22 cellular contexts compared by ENCODE assay signal in genomic region chr17:82314012-82314720, GRCh38. TPM values are rescaled to one million over a fixed set of nuclear protein-coding genes. Genes with fewer than 3 reads are reported as not detected.
DNase-seq lines count a peak whose midpoint lies in the region; ATAC-seq, FAIRE-seq and TF ChIP-seq lines count a peak whose summit lies in the region.
"Had no signal": no experiment of that assay in that cellular context is flagged by ENCODE, and none has a peak within 500 bp of the region (broad histone marks: within the 10 kb centered on the region; RNA-seq: fewer than 3 reads in every experiment).

No MANE protein-coding gene starts in this region.

- in situ Hi-C loops in K562 (cut with MboI), result no loop called here

- intact Hi-C loops in K562 (cut with micrococcal nuclease) (no loop called here), spleen (cut with DNase I; ENCODE audit: low total_unique reads) (no loop called here), psoas muscle (cut with DNase I) (no loop called here)

- peak overlapping the region; percentile 56 for H3K4me3 Mint-ChIP-seq in activated T-cell treated with anti-CD3 and anti-CD28 coated beads, Interleukin-2, amount 50 U/mL, for 4 hours
- H3K4me3 Mint-ChIP-seq in activated T-cell treated with anti-CD3 and anti-CD28 coated beads, Interleukin-2, amount 50 U/mL, for 24 hours, result no peak overlapping the region

- no peak for TF ChIP-seq RAD21 in K562 (CRISPR knock-in tag; conservative IDR thresholded peaks at IDR 0.05 in 1 of 2, IDR thresholded peaks at IDR 0.05 in 1 of 2)

- H3K27me3 ChIP-seq in NT2/D1 (ENCODE audit: insufficient read depth, insufficient read length), result peaks cover under 1% of the 10 kb centered on the region
- H3K27me3 ChIP-seq in K562 (ENCODE audit: control insufficient read depth in 2 of 2, insufficient read depth in 2 of 2, low read length in 2 of 2), result no peaks in the 10 kb centered on the region
- peaks cover 0 to 66% (median 21%) of the 10 kb centered on the region in 7 donors for H3K27me3 ChIP-seq in spleen (replicated peaks in 1 of 7)
- peaks cover 0 to 21% (median 11%) of the 10 kb centered on the region in 3 donors for H3K27me3 ChIP-seq in psoas muscle (ENCODE audit: insufficient read depth in 3 of 3, low read length in 2 of 3)
- H3K27me3 ChIP-seq: testis had no signal

- ATAC-seq in activated T-cell treated with anti-CD3 and anti-CD28 coated beads, Interleukin-2, amount 50 U/mL, for 4 hours, result no peak
- no peak for ATAC-seq in K562
- ATAC-seq in psoas muscle, result no peak
- no peak for ATAC-seq in HG03039 (IDR thresholded peaks at IDR 0.05; ENCODE audit: unreplicated experiment)
- ATAC-seq: left colon had no signal

- H3K27ac ChIP-seq in K562 (ENCODE audit: extremely low read depth, low read depth, low read length), result no peak overlapping the region
- H3K27ac ChIP-seq in spleen, result peak overlapping the region in 1 of 8 donors; percentile 81
- H3K27ac ChIP-seq in psoas muscle, result no peak overlapping the region
- H3K27ac ChIP-seq: esophagus squamous epithelium, RWPE1, testis had no signal

- peaks cover 12% of the 10 kb centered on the region for H3K4me1 Mint-ChIP-seq in activated T-cell treated with anti-CD3 and anti-CD28 coated beads, Interleukin-2, amount 50 U/mL, for 4 hours (ENCODE audit: low read depth)
- H3K4me1 Mint-ChIP-seq in activated T-cell treated with anti-CD3 and anti-CD28 coated beads, Interleukin-2, amount 50 U/mL, for 24 hours (ENCODE audit: low read depth), result peaks cover 15% of the 10 kb centered on the region

- no peak for TF ChIP-seq EP300 in K562 (IDR thresholded peaks at IDR 0.05; ENCODE audit: low read length)

- peaks cover 6% of the 10 kb centered on the region for H3K9me3 ChIP-seq in NT2/D1 (ENCODE audit: insufficient read depth, low read length)
- H3K9me3 ChIP-seq in K562 (replicated peaks; ENCODE audit: control insufficient read depth, insufficient read depth, low read depth, low read length), result peaks cover 10% of the 10 kb centered on the region
- H3K9me3 ChIP-seq in spleen, result no peaks in the 10 kb centered on the region
- no peaks in the 10 kb centered on the region for H3K9me3 ChIP-seq in psoas muscle
- H3K9me3 ChIP-seq: esophagus squamous epithelium, testis had no signal

- TF ChIP-seq CTCF in K562 (IDR thresholded peaks at IDR 0.05 in 2 of 3, conservative IDR thresholded peaks at IDR 0.05 in 1 of 3; ENCODE audit: insufficient read depth in 2 of 3, low read depth in 1 of 3, low read length in 3 of 3) (no peak), spleen (IDR thresholded peaks at IDR 0.05 in 8 of 11, conservative IDR thresholded peaks at IDR 0.05 in 3 of 11) (no peak), psoas muscle (IDR thresholded peaks at IDR 0.05) (no peak)

- H3K79me2 ChIP-seq in K562 (ENCODE audit: control insufficient read depth, insufficient read depth, low read length), result no peaks in the 10 kb centered on the region

- H3K9me3 Mint-ChIP-seq in activated T-cell treated with anti-CD3 and anti-CD28 coated beads, Interleukin-2, amount 50 U/mL, for 4 hours, result no peaks in the 10 kb centered on the region
- H3K9me3 Mint-ChIP-seq in activated T-cell treated with anti-CD3 and anti-CD28 coated beads, Interleukin-2, amount 50 U/mL, for 24 hours, result no peaks in the 10 kb centered on the region

- peaks cover 2% of the 10 kb centered on the region for H3K27me3 Mint-ChIP-seq in activated T-cell treated with anti-CD3 and anti-CD28 coated beads, Interleukin-2, amount 50 U/mL, for 4 hours (ENCODE audit: low read depth)
- H3K27me3 Mint-ChIP-seq in activated T-cell treated with anti-CD3 and anti-CD28 coated beads, Interleukin-2, amount 50 U/mL, for 24 hours, result no peaks in the 10 kb centered on the region

- H3K27ac Mint-ChIP-seq in activated T-cell treated with anti-CD3 and anti-CD28 coated beads, Interleukin-2, amount 50 U/mL, for 24 hours, result no peak overlapping the region

- H3K4me3 ChIP-seq in NT2/D1 (ENCODE audit: insufficient read length, low read depth), result no peak overlapping the region
- no peak overlapping the region for H3K4me3 ChIP-seq in K562
- no peak overlapping the region for H3K4me3 ChIP-seq in spleen
- H3K4me3 ChIP-seq in psoas muscle, result no peak overlapping the region
- H3K4me3 ChIP-seq: esophagus squamous epithelium, smooth muscle cell, testis had no signal

- H3K36me3 ChIP-seq in NT2/D1 (ENCODE audit: insufficient read depth, insufficient read length, low read length) (no peaks in the 10 kb centered on the region), K562 (ENCODE audit: control insufficient read depth, insufficient read depth, low read length) (no peaks in the 10 kb centered on the region), spleen (peaks cover 0 to 10% (median 0%) of the 10 kb centered on the region in 6 donors), psoas muscle (ENCODE audit: insufficient read depth in 1 of 2, low read depth in 1 of 2) (no peaks in the 10 kb centered on the region)
- H3K36me3 ChIP-seq: esophagus squamous epithelium had no signal

- peak overlapping the region; percentile 37 for H3K9ac ChIP-seq in NT2/D1 (ENCODE audit: insufficient read length, low read depth)
- H3K9ac ChIP-seq in K562 (ENCODE audit: insufficient read depth in 1 of 2, low read depth in 2 of 2, low read length in 2 of 2), result peak overlapping the region in 1 of 2 experiments; percentile 69; a peak in 2 of 4 replicates

- 69% methylated on average over 18 of the region's 27 CpGs for WGBS in K562 (ENCODE audit: insufficient coverage, low coverage, missing lambda C conversion rate)
- WGBS in spleen, 5 donors, result 61 to 74% (median 64%) methylated on average over 19 to 27 of the region's 27 CpGs
- 72 to 76% (median 73%) methylated on average over 27 of the region's 27 CpGs for WGBS in psoas muscle, 3 donors

- no peak overlapping the region for H2AFZ ChIP-seq in K562 (ENCODE audit: low read depth, low read length)

- no peak overlapping the region for H3K4me2 ChIP-seq in K562 (ENCODE audit: insufficient read depth, low read length)
- H3K4me2 ChIP-seq: smooth muscle cell had no signal

- peaks cover 13% of the 10 kb centered on the region for H3K36me3 Mint-ChIP-seq in activated T-cell treated with anti-CD3 and anti-CD28 coated beads, Interleukin-2, amount 50 U/mL, for 4 hours (ENCODE audit: insufficient read depth)
- H3K36me3 Mint-ChIP-seq in activated T-cell treated with anti-CD3 and anti-CD28 coated beads, Interleukin-2, amount 50 U/mL, for 24 hours (ENCODE audit: low read depth), result peaks cover 46% of the 10 kb centered on the region

- CTCF ChIA-PET in K562 (lab: Yijun Ruan, JAX; ENCODE audit: low intra/inter-chr PET ratio), result no interaction called here

- H3K4me1 ChIP-seq in NT2/D1 (ENCODE audit: insufficient read depth, insufficient read length), result peaks cover 33% of the 10 kb centered on the region
- peaks cover 4 to 74% of the 10 kb centered on the region in 2 experiments; a peak in 4 of 5 replicates for H3K4me1 ChIP-seq in K562 (replicated peaks in 1 of 2; ENCODE audit: control insufficient read depth in 2 of 2, insufficient read depth in 2 of 2, low read length in 2 of 2)
- H3K4me1 ChIP-seq in spleen, result peaks cover 0 to 38% (median 22%) of the 10 kb centered on the region in 6 donors
- no peaks in the 10 kb centered on the region for H3K4me1 ChIP-seq in psoas muscle

- TF ChIP-seq POLR2A in K562 (conservative IDR thresholded peaks at IDR 0.05) (no peak), spleen (IDR thresholded peaks at IDR 0.05) (no peak)

- H4K20me1 ChIP-seq in K562 (replicated peaks; ENCODE audit: control insufficient read depth, insufficient read depth, low read length), result no peaks in the 10 kb centered on the region

- H3K9me1 ChIP-seq in K562 (ENCODE audit: control insufficient read depth, insufficient read depth, low read length), result no peaks in the 10 kb centered on the region

- no peak for DNase-seq in activated T-cell treated with anti-CD3 and anti-CD28 coated beads, Interleukin-2, amount 50 U/mL, for 4 hours
- no peak for DNase-seq in activated T-cell treated with anti-CD3 and anti-CD28 coated beads, Interleukin-2, amount 50 U/mL, for 24 hours
- DNase-seq in NT2/D1 (ENCODE audit: low read depth, low spot score), result no peak
- DNase-seq in K562 (ENCODE audit: extremely low read depth in 1 of 4, low spot score in 3 of 4), result no peak
- peak; percentile 73 for DNase-seq in spleen
- no peak for DNase-seq in SIG-M5 treated with dmso at 0.1 percent for 504 hours (lab: John Stamatoyannopoulos, UW; ENCODE audit: unreplicated experiment)
- DNase-seq in psoas muscle, result no peak
- DNase-seq: activated CD8-positive, alpha-beta memory T cell treated with anti-CD3 and anti-CD28 coated beads for 24 hours; activated effector memory CD4-positive, alpha-beta T cell treated with anti-CD3 and anti-CD28 coated beads, Interleukin-2, amount 50 U/mL, for 16 hours; effector memory CD4-positive, alpha-beta T cell; esophagus squamous epithelium; left colon; midbrain; NCI-H1092 treated with DMSO at 0.1 percent for 48 hours; NCI-H2081; stimulated activated CD4-positive, alpha-beta T cell treated with anti-CD3 and anti-CD28 coated beads, Interleukin-4, amount 100 ng/mL, for 4 hours; SW 1271; testis had no signal

- FAIRE-seq in K562 (lab: Jason Lieb, UNC), result no peak

- POLR2A ChIA-PET in K562 (lab: Yijun Ruan, JAX), result interaction anchor here (1.5 kb wide), 1 partner anchor 11 kb away, joined by 3 read pairs; no protein-coding TSS in a partner anchor

- no TSS peak for BruUV-seq in K562 (replicated peaks; lab: Mats Ljungman, UMichigan)

RNA-seq across cellular contexts. Expression of gene CD7, which starts 3.2 kb away (rescaled TPM):
- 100 to 1,000 TPM; 256 to 382 (median 364) TPM for total RNA-seq in activated T-cell treated with anti-CD3 and anti-CD28 coated beads, Interleukin-2, amount 50 U/mL, for 4 hours
- 0.44 TPM in 1 of 2 replicates, not detected in the other for total RNA-seq in K562 (2011; cell fraction: chromatin; rRNA removed; ENCODE audit: low replicate concordance)
- 0.66 and 0.83 TPM in 2 replicates for total RNA-seq in K562 (2011; cell fraction: nucleolus; rRNA removed)
- 0.69 TPM in 1 of 2 replicates, not detected in the other for total RNA-seq in K562 (2011; cell fraction: nucleoplasm; rRNA removed)
- total RNA-seq in K562 (2014; rRNA removed), result not detected in 2 replicates
- not detected in 2 replicates for total RNA-seq in K562 (2014; rRNA removed; fragmentation: Illumina TruSeq; extraction: Trizol)
- total RNA-seq in K562 (2015; rRNA removed; fragmentation: Illumina TruSeq; extraction: Trizol), result not detected in 2 replicates
- 0.18 and 0.35 TPM in 2 replicates for total RNA-seq in K562 (2021)
- polyA plus RNA-seq in K562 (2011; rRNA removed), result 0.21 and 0.85 TPM in 2 replicates
- polyA plus RNA-seq in K562 (2011; cell fraction: cytosol; rRNA removed), result 0.34 and 1.3 TPM in 2 replicates
- 0.88 and 1.2 TPM in 2 replicates for polyA plus RNA-seq in K562 (2011; cell fraction: nucleus; rRNA removed)
- polyA plus RNA-seq in K562 (2012), result 0.16 and 0.19 TPM in 2 replicates
- not detected in 2 replicates for polyA plus RNA-seq in K562 (2014; fragmentation: Illumina TruSeq; extraction: Trizol)
- polyA plus RNA-seq in K562 (2014; fragmentation: Nextera tagmentation; extraction: Ambion mirVana), result not detected
- not detected in 2 replicates for polyA plus RNA-seq in K562 (2014; rRNA removed)
- polyA minus RNA-seq in K562 (2011; rRNA and poly(A)+ RNA removed), result not detected in 2 replicates
- polyA minus RNA-seq in K562 (2011; cell fraction: cytosol; rRNA and poly(A)+ RNA removed), result 1.0 TPM in 1 of 2 replicates, not detected in the other
- 0.27 TPM in 1 of 2 replicates, not detected in the other for polyA minus RNA-seq in K562 (2011; cell fraction: nucleus; rRNA and poly(A)+ RNA removed)
- total RNA-seq in spleen, result 10 to 100 TPM; 18.9 to 60.1 (median 39.4) TPM
- 10 to 100 TPM; 14.8 to 24.5 (median 16.1) TPM for polyA plus RNA-seq in spleen
- under 1 TPM in 3 of 4 donors, not detected in 1; 0.18 to 0.81 (median 0.71) TPM for total RNA-seq in psoas muscle
- under 1 TPM; 0.13 to 0.19 (median 0.16) TPM for polyA plus RNA-seq in psoas muscle
- total RNA-seq: NCI-H460, smooth muscle cell had no signal

RNA-seq across cellular contexts. Expression of gene SECTM1, which starts 19.4 kb away (rescaled TPM):
- total RNA-seq in activated T-cell treated with anti-CD3 and anti-CD28 coated beads, Interleukin-2, amount 50 U/mL, for 4 hours, result 1 to 10 TPM; 2.6 to 3.8 (median 3.0) TPM
- total RNA-seq in K562 (2011; cell fraction: chromatin; rRNA removed; ENCODE audit: low replicate concordance), result 0.86 TPM in 1 of 2 replicates, not detected in the other
- total RNA-seq in K562 (2011; cell fraction: nucleolus; rRNA removed), result 0.53 and 0.83 TPM in 2 replicates
- 0.99 TPM in 1 of 2 replicates, not detected in the other for total RNA-seq in K562 (2011; cell fraction: nucleoplasm; rRNA removed)
- total RNA-seq in K562 (2014; rRNA removed), result 0.18 TPM in 1 of 2 replicates, not detected in the other
- total RNA-seq in K562 (2014; rRNA removed; fragmentation: Illumina TruSeq; extraction: Trizol), result not detected in 2 replicates
- total RNA-seq in K562 (2015; rRNA removed; fragmentation: Illumina TruSeq; extraction: Trizol), result not detected in 2 replicates
- 0.11 TPM in 1 of 2 replicates, not detected in the other for total RNA-seq in K562 (2021)
- 0.19 and 0.46 TPM in 2 replicates for polyA plus RNA-seq in K562 (2011; rRNA removed)
- polyA plus RNA-seq in K562 (2011; cell fraction: cytosol; rRNA removed), result 0.35 and 1.1 TPM in 2 replicates
- polyA plus RNA-seq in K562 (2011; cell fraction: nucleus; rRNA removed), result 0.31 and 0.47 TPM in 2 replicates
- polyA plus RNA-seq in K562 (2012), result 0.36 and 0.57 TPM in 2 replicates
- 0.15 TPM in 1 of 2 replicates, not detected in the other for polyA plus RNA-seq in K562 (2014; fragmentation: Illumina TruSeq; extraction: Trizol)
- polyA plus RNA-seq in K562 (2014; fragmentation: Nextera tagmentation; extraction: Ambion mirVana), result not detected
- polyA plus RNA-seq in K562 (2014; rRNA removed), result not detected in 2 replicates
- polyA minus RNA-seq in K562 (2011; rRNA and poly(A)+ RNA removed), result 0.18 and 0.33 TPM in 2 replicates
- not detected in 2 replicates for polyA minus RNA-seq in K562 (2011; cell fraction: cytosol; rRNA and poly(A)+ RNA removed)
- 0.94 TPM in 1 of 2 replicates, not detected in the other for polyA minus RNA-seq in K562 (2011; cell fraction: nucleus; rRNA and poly(A)+ RNA removed)
- 100 to 1,000 TPM in 1 of 7 donors, 10 to 100 TPM in 6; 55.6 to 141 (median 66.6) TPM for total RNA-seq in spleen
- 10 to 100 TPM in 1 of 3 donors, 1 to 10 TPM in 2; 6.0 to 15.2 (median 7.0) TPM for polyA plus RNA-seq in spleen
- 1 to 10 TPM; 1.2 to 2.3 (median 1.7) TPM for total RNA-seq in psoas muscle
- polyA plus RNA-seq in psoas muscle, result 1 to 10 TPM in 2 of 3 donors, under 1 TPM in 1; 0.70 to 1.2 (median 1.0) TPM
- total RNA-seq: smooth muscle cell had no signal

RNA-seq across cellular contexts. Expression of gene CSNK1D, which starts 40.7 kb away (rescaled TPM):
- 100 to 1,000 TPM; 152 to 170 (median 164) TPM for total RNA-seq in activated T-cell treated with anti-CD3 and anti-CD28 coated beads, Interleukin-2, amount 50 U/mL, for 4 hours
- total RNA-seq in K562 (2011; cell fraction: chromatin; rRNA removed; ENCODE audit: low replicate concordance), result 268 and 441 TPM in 2 replicates
- total RNA-seq in K562 (2011; cell fraction: nucleolus; rRNA removed), result 196 and 213 TPM in 2 replicates
- total RNA-seq in K562 (2011; cell fraction: nucleoplasm; rRNA removed), result 179 and 187 TPM in 2 replicates
- total RNA-seq in K562 (2014; rRNA removed) (26.1 and 39.0 TPM in 2 replicates), K562 (2014; rRNA removed; fragmentation: Illumina TruSeq; extraction: Trizol) (35.9 and 41.3 TPM in 2 replicates), K562 (2015; rRNA removed; fragmentation: Illumina TruSeq; extraction: Trizol) (35.7 and 36.6 TPM in 2 replicates), K562 (2021) (95.3 and 114 TPM in 2 replicates), spleen (100 to 1,000 TPM in 5 of 7 donors, 10 to 100 TPM in 2; 74.3 to 216 (median 160) TPM), psoas muscle (100 to 1,000 TPM in 3 of 4 donors, 10 to 100 TPM in 1; 73.5 to 139 (median 116) TPM)
- polyA plus RNA-seq in K562 (2011; rRNA removed) (82.8 and 96.8 TPM in 2 replicates), K562 (2014; fragmentation: Illumina TruSeq; extraction: Trizol) (123 and 133 TPM in 2 replicates), K562 (2014; fragmentation: Nextera tagmentation; extraction: Ambion mirVana) (1 to 10 TPM; 6.5 to 7.4 TPM), K562 (2014; rRNA removed) (81.0 and 90.3 TPM in 2 replicates), spleen (100 to 1,000 TPM in 1 of 3 donors, 10 to 100 TPM in 2; 46.5 to 122 (median 67.2) TPM), psoas muscle (100 to 1,000 TPM in 1 of 3 donors, 10 to 100 TPM in 2; 74.3 to 124 (median 92.7) TPM)
- 51.5 and 60.4 TPM in 2 replicates for polyA plus RNA-seq in K562 (2011; cell fraction: cytosol; rRNA removed)
- 306 and 488 TPM in 2 replicates for polyA plus RNA-seq in K562 (2011; cell fraction: nucleus; rRNA removed)
- polyA plus RNA-seq in K562 (2012), result 102 and 106 TPM in 2 replicates
- 56.2 and 74.7 TPM in 2 replicates for polyA minus RNA-seq in K562 (2011; rRNA and poly(A)+ RNA removed)
- polyA minus RNA-seq in K562 (2011; cell fraction: cytosol; rRNA and poly(A)+ RNA removed), result 45.7 and 51.3 TPM in 2 replicates
- 71.1 and 74.9 TPM in 2 replicates for polyA minus RNA-seq in K562 (2011; cell fraction: nucleus; rRNA and poly(A)+ RNA removed)

RNA-seq across cellular contexts. Expression of gene TEX19, which starts 44.9 kb away (rescaled TPM):
- under 1 TPM; 0.16 to 0.38 (median 0.25) TPM for total RNA-seq in activated T-cell treated with anti-CD3 and anti-CD28 coated beads, Interleukin-2, amount 50 U/mL, for 4 hours
- total RNA-seq in K562 (2011; cell fraction: chromatin; rRNA removed; ENCODE audit: low replicate concordance), result 1.0 and 1.2 TPM in 2 replicates
- 1.2 TPM in 2 replicates for total RNA-seq in K562 (2011; cell fraction: nucleolus; rRNA removed)
- 1.0 and 1.8 TPM in 2 replicates for total RNA-seq in K562 (2011; cell fraction: nucleoplasm; rRNA removed)
- total RNA-seq in K562 (2014; rRNA removed), result 1.6 and 2.4 TPM in 2 replicates
- total RNA-seq in K562 (2014; rRNA removed; fragmentation: Illumina TruSeq; extraction: Trizol), result 0.93 and 1.4 TPM in 2 replicates
- 1.6 and 2.0 TPM in 2 replicates for total RNA-seq in K562 (2015; rRNA removed; fragmentation: Illumina TruSeq; extraction: Trizol)
- total RNA-seq in K562 (2021), result 1.4 and 2.1 TPM in 2 replicates
- 3.6 and 4.9 TPM in 2 replicates for polyA plus RNA-seq in K562 (2011; rRNA removed)
- 4.1 and 5.7 TPM in 2 replicates for polyA plus RNA-seq in K562 (2011; cell fraction: cytosol; rRNA removed)
- 1.2 and 1.9 TPM in 2 replicates for polyA plus RNA-seq in K562 (2011; cell fraction: nucleus; rRNA removed)
- 2.0 and 5.3 TPM in 2 replicates for polyA plus RNA-seq in K562 (2012)
- 1.9 and 2.3 TPM in 2 replicates for polyA plus RNA-seq in K562 (2014; fragmentation: Illumina TruSeq; extraction: Trizol)
- polyA plus RNA-seq in K562 (2014; fragmentation: Nextera tagmentation; extraction: Ambion mirVana), result under 1 TPM; 0.10 to 0.57 TPM
- 1.9 and 2.2 TPM in 2 replicates for polyA plus RNA-seq in K562 (2014; rRNA removed)
- 2.4 and 2.7 TPM in 2 replicates for polyA minus RNA-seq in K562 (2011; rRNA and poly(A)+ RNA removed)
- polyA minus RNA-seq in K562 (2011; cell fraction: cytosol; rRNA and poly(A)+ RNA removed), result 0.91 and 1.5 TPM in 2 replicates
- 0.13 and 0.56 TPM in 2 replicates for polyA minus RNA-seq in K562 (2011; cell fraction: nucleus; rRNA and poly(A)+ RNA removed)
- not detected for total RNA-seq in spleen
- polyA plus RNA-seq in spleen, result not detected
- total RNA-seq in psoas muscle, result under 1 TPM in 2 of 4 donors, not detected in 2; 0.17 to 0.24 TPM
- under 1 TPM; 0.07 to 0.35 (median 0.13) TPM for polyA plus RNA-seq in psoas muscle
- total RNA-seq: esophagus squamous epithelium, left colon, smooth muscle cell had no signal
- polyA plus RNA-seq: smooth muscle cell had no signal

RNA-seq across cellular contexts. Expression of gene UTS2R, which starts 57.4 kb away (rescaled TPM):
- not detected for total RNA-seq in activated T-cell treated with anti-CD3 and anti-CD28 coated beads, Interleukin-2, amount 50 U/mL, for 4 hours
- not detected in 2 replicates for total RNA-seq in K562 (2011; cell fraction: chromatin; rRNA removed; ENCODE audit: low replicate concordance)
- total RNA-seq in K562 (2011; cell fraction: nucleolus; rRNA removed), result not detected in 2 replicates
- not detected in 2 replicates for total RNA-seq in K562 (2011; cell fraction: nucleoplasm; rRNA removed)
- not detected in 2 replicates for total RNA-seq in K562 (2014; rRNA removed)
- not detected in 2 replicates for total RNA-seq in K562 (2014; rRNA removed; fragmentation: Illumina TruSeq; extraction: Trizol)
- not detected in 2 replicates for total RNA-seq in K562 (2015; rRNA removed; fragmentation: Illumina TruSeq; extraction: Trizol)
- total RNA-seq in K562 (2021), result 0.22 TPM in 1 of 2 replicates, not detected in the other
- not detected in 2 replicates for polyA plus RNA-seq in K562 (2011; rRNA removed)
- polyA plus RNA-seq in K562 (2011; cell fraction: cytosol; rRNA removed), result not detected in 2 replicates
- 0.27 TPM in 1 of 2 replicates, not detected in the other for polyA plus RNA-seq in K562 (2011; cell fraction: nucleus; rRNA removed)
- polyA plus RNA-seq in K562 (2012), result not detected in 2 replicates
- polyA plus RNA-seq in K562 (2014; fragmentation: Illumina TruSeq; extraction: Trizol), result not detected in 2 replicates
- polyA plus RNA-seq in K562 (2014; fragmentation: Nextera tagmentation; extraction: Ambion mirVana), result not detected
- not detected in 2 replicates for polyA plus RNA-seq in K562 (2014; rRNA removed)
- not detected in 2 replicates for polyA minus RNA-seq in K562 (2011; rRNA and poly(A)+ RNA removed)
- polyA minus RNA-seq in K562 (2011; cell fraction: cytosol; rRNA and poly(A)+ RNA removed), result not detected in 2 replicates
- polyA minus RNA-seq in K562 (2011; cell fraction: nucleus; rRNA and poly(A)+ RNA removed), result not detected in 2 replicates
- total RNA-seq in spleen, result 1 to 10 TPM in 1 of 7 donors, under 1 TPM in 4, not detected in 2; 0.26 to 3.1 (median 0.60) TPM
- polyA plus RNA-seq in spleen, result not detected
- total RNA-seq in psoas muscle, result 1 to 10 TPM in 2 of 4 donors, under 1 TPM in 1, not detected in 1; 0.15 to 3.8 (median 1.3) TPM
- under 1 TPM in 1 of 3 donors, not detected in 2; 0.10 TPM for polyA plus RNA-seq in psoas muscle
- total RNA-seq: esophagus squamous epithelium, left colon, NCI-H460, smooth muscle cell had no signal
- polyA plus RNA-seq: smooth muscle cell had no signal

Comparison
In these comparisons a context has a peak if more than half of its experiments do, and no peak if none do; other contexts are left out.
1. RNA of gene CD7, which starts 3.2 kb away (total RNA-seq): 256 to 382 TPM in activated T-cell treated with anti-CD3 and anti-CD28 coated beads, Interleukin-2, amount 50 U/mL, for 4 hours and 18.9 to 60.1 TPM in spleen; 0.18 to 0.81 TPM in psoas muscle and 0.18 to 0.83 TPM in K562; every median in the first group is over 10 times any median in the second.
2. RNA of gene SECTM1, which starts 19.4 kb away (total RNA-seq): 55.6 to 141 TPM in spleen; 2.6 to 3.8 TPM in activated T-cell treated with anti-CD3 and anti-CD28 coated beads, Interleukin-2, amount 50 U/mL, for 4 hours, 1.2 to 2.3 TPM in psoas muscle and 0.11 to 0.99 TPM in K562; every median in the first group is over 10 times any median in the second.